2 cellular contexts compared by ENCODE assay signal in the genomic region with DNA sequence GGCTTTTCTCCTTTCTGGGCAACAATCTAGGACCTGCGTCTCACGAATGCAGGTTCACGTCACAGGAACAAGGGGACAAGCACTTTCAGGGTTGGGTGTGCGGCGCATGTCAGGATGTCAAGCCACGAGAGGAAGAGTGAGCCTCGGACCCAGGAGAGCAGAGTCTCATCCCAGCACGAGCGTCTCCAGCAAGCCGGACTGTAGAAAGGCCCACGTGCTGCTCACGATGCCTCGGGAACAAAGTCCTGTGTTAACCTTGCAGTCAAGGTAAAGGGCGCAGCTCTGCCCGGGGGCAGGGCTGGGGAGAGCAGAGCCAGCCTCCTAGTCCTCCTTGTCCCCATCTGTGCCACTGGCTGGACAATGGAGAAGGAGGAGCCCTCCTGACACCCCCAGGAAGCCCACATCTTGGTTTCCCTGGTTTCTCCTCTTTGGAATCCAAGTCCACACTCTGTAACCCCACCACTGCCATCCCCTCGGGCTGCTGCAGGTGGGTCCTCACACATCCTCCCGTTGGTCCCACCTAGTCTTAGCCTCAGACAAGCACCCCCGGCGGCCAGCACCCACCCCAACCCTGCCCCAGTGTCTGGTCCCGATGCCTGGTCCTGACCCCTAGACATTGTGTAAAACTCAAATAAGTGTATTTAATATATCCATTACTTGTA.
TF ChIP-seq lines count a peak whose summit lies in the region.

No MANE protein-coding gene starts in this region.

TF ChIP-seq in IMR-90, 13 proteins besides CTCF, POLR2A, EP300 and RAD21:
- no peak for TF ChIP-seq RCOR1 (IDR thresholded peaks at IDR 0.05; ENCODE audit: insufficient replicate concordance, low read length)
- TF ChIP-seq, protein P1, sequence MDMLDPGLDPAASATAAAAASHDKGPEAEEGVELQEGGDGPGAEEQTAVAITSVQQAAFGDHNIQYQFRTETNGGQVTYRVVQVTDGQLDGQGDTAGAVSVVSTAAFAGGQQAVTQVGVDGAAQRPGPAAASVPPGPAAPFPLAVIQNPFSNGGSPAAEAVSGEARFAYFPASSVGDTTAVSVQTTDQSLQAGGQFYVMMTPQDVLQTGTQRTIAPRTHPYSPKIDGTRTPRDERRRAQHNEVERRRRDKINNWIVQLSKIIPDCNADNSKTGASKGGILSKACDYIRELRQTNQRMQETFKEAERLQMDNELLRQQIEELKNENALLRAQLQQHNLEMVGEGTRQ (IDR thresholded peaks at IDR 0.05; ENCODE audit: low read depth, low read length) = no peak
- no peak for TF ChIP-seq RFX5 (IDR thresholded peaks at IDR 0.05; ENCODE audit: low read depth, low read length)
- no peak for TF ChIP-seq CEBPB (IDR thresholded peaks at IDR 0.05; ENCODE audit: low read depth, low read length)
- TF ChIP-seq, protein P2, sequence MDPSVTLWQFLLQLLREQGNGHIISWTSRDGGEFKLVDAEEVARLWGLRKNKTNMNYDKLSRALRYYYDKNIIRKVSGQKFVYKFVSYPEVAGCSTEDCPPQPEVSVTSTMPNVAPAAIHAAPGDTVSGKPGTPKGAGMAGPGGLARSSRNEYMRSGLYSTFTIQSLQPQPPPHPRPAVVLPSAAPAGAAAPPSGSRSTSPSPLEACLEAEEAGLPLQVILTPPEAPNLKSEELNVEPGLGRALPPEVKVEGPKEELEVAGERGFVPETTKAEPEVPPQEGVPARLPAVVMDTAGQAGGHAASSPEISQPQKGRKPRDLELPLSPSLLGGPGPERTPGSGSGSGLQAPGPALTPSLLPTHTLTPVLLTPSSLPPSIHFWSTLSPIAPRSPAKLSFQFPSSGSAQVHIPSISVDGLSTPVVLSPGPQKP (IDR thresholded peaks at IDR 0.05; ENCODE audit: borderline replicate concordance, low read depth, low read length) = no peak
- no peak for TF ChIP-seq BHLHE40 (IDR thresholded peaks at IDR 0.05; ENCODE audit: low read depth, low read length)
- TF ChIP-seq MAZ (IDR thresholded peaks at IDR 0.05; ENCODE audit: borderline replicate concordance, low read depth, low read length) = no peak
- TF ChIP-seq SMC3 (IDR thresholded peaks at IDR 0.05; ENCODE audit: low read depth, low read length) = no peak
- TF ChIP-seq MAFK (IDR thresholded peaks at IDR 0.05; ENCODE audit: low read depth, low read length) = no peak
- no peak for TF ChIP-seq CHD1 (IDR thresholded peaks at IDR 0.05; ENCODE audit: low read depth, low read length)
- TF ChIP-seq NFE2L2 (IDR thresholded peaks at IDR 0.05; ENCODE audit: low read depth, low read length) = no peak
- TF ChIP-seq MXI1 (IDR thresholded peaks at IDR 0.05; ENCODE audit: borderline replicate concordance, low read depth, low read length) = no peak
- TF ChIP-seq FOS (IDR thresholded peaks at IDR 0.05; ENCODE audit: low read depth, low read length) = no peak

TF ChIP-seq in H1, 55 proteins besides CTCF, POLR2A, EP300 and RAD21:
- TF ChIP-seq, protein P3, sequence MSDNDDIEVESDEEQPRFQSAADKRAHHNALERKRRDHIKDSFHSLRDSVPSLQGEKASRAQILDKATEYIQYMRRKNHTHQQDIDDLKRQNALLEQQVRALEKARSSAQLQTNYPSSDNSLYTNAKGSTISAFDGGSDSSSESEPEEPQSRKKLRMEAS (IDR thresholded peaks at IDR 0.05) = no peak
- TF ChIP-seq, protein P4, sequence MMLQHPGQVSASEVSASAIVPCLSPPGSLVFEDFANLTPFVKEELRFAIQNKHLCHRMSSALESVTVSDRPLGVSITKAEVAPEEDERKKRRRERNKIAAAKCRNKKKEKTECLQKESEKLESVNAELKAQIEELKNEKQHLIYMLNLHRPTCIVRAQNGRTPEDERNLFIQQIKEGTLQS (IDR thresholded peaks at IDR 0.05; ENCODE audit: insufficient read depth, low read depth, low read length) = no peak
- TF ChIP-seq SP4 (IDR thresholded peaks at IDR 0.05; ENCODE audit: low read length) (no peak), CBX5 (IDR thresholded peaks at IDR 0.05; ENCODE audit: low read depth, low read length) (no peak), JUN (IDR thresholded peaks at IDR 0.05; ENCODE audit: low read depth, low read length) (no peak), RNF2 (IDR thresholded peaks at IDR 0.05; ENCODE audit: borderline replicate concordance, low read depth, low read length, missing control alignments, poor library complexity, severe bottlenecking) (no peak), TAF7 (optimal IDR thresholded peaks at IDR 0.05; ENCODE audit: borderline replicate concordance, low read depth, low read length) (no peak), SIRT6 (IDR thresholded peaks at IDR 0.05; ENCODE audit: low read length) (no peak), HDAC2 (IDR thresholded peaks at IDR 0.05; ENCODE audit: borderline replicate concordance in 1 of 2, low read depth in 2 of 2, low read length in 2 of 2) (no peak), GABPA (IDR thresholded peaks at IDR 0.05; ENCODE audit: borderline replicate concordance, insufficient read depth, low read length) (no peak), BCL11A (IDR thresholded peaks at IDR 0.05; ENCODE audit: low read depth in 2 of 2, low read length in 2 of 2) (no peak), GTF2F1 (IDR thresholded peaks at IDR 0.05; ENCODE audit: borderline replicate concordance, low read depth, low read length) (no peak), ZNF274 (IDR thresholded peaks at IDR 0.05; ENCODE audit: borderline replicate concordance, extremely low read depth, low read length) (no peak), FOSL1 (IDR thresholded peaks at IDR 0.05; ENCODE audit: insufficient read depth, low read depth, low read length) (no peak), TBP (IDR thresholded peaks at IDR 0.05; ENCODE audit: low read depth, low read length) (no peak), SP2 (IDR thresholded peaks at IDR 0.05; ENCODE audit: low read length) (no peak), KDM4A (IDR thresholded peaks at IDR 0.05; ENCODE audit: low read depth, low read length, severe bottlenecking) (no peak)
- TF ChIP-seq, protein P1 (IDR thresholded peaks at IDR 0.05; ENCODE audit: low read length) = no peak
TF ChIP-seq in H1: peak in this region for 0.
